Comparison of ENCODE assay signal across 29 cellular contexts in genomic region chr3:173109143-173109542, GRCh38. TPM values are rescaled to one million over a fixed set of nuclear protein-coding genes. Genes with fewer than 3 reads are reported as not detected.
DNase-seq lines count a peak whose midpoint lies in the region; FAIRE-seq and TF ChIP-seq lines count a peak whose summit lies in the region.
"Had no signal": no experiment of that assay in that cellular context is flagged by ENCODE, and none has a peak within 500 bp of the region (broad histone marks: within the 10 kb centered on the region; RNA-seq: fewer than 3 reads in every experiment).

No MANE protein-coding gene starts in this region.

- no peak overlapping the region for H3K27ac Mint-ChIP-seq in astrocyte (ENCODE audit: unreplicated experiment)
- H3K27ac Mint-ChIP-seq: dendritic cell treated with granulocyte-macrophage colony-stimulating factor and Interleukin-4, amounts not matched to agents 40 ng/mL and 50 ng/mL, for 4 days; naive B cell; T-helper 17 cell had no signal

- peak overlapping the region; percentile 31 for H3K4me2 ChIP-seq in astrocyte (ENCODE audit: low read length)
- H3K4me2 ChIP-seq: hepatocyte had no signal

- H3K4me1 Mint-ChIP-seq in astrocyte (ENCODE audit: low read depth, unreplicated experiment): peaks cover 8% of the 10 kb centered on the region
- H3K4me1 Mint-ChIP-seq: naive B cell, T-helper 17 cell had no signal

- TF ChIP-seq CTCF in NB4 (IDR thresholded peaks at IDR 0.05; ENCODE audit: low read depth, low read length): no peak
- no peak for TF ChIP-seq CTCF in astrocyte (IDR thresholded peaks at IDR 0.05; ENCODE audit: insufficient read depth, low read depth, low read length)

- H3K27ac ChIP-seq in astrocyte (ENCODE audit: low read depth, low read length): no peak overlapping the region
- H3K27ac ChIP-seq: cardiac muscle cell, hepatocyte, sigmoid colon, tibial artery, WERI-Rb-1 had no signal

- no peaks in the 10 kb centered on the region for H3K27me3 ChIP-seq in astrocyte (ENCODE audit: insufficient read depth, low read length)
- H3K27me3 ChIP-seq: BE2C, cardiac muscle cell, hepatocyte, sigmoid colon, tibial artery had no signal

- no peaks in the 10 kb centered on the region for H3K27me3 Mint-ChIP-seq in astrocyte (ENCODE audit: low read depth, unreplicated experiment)
- H3K27me3 Mint-ChIP-seq: dendritic cell treated with granulocyte-macrophage colony-stimulating factor and Interleukin-4, amounts not matched to agents 40 ng/mL and 50 ng/mL, for 4 days; naive B cell; T-helper 17 cell had no signal

- DNase-seq in NB4 (ENCODE audit: low read depth) (peak; percentile 13), astrocyte (ENCODE audit: low read depth) (peak; percentile 31), medulla oblongata (ENCODE audit: extremely low spot score) (peak; percentile 42), erythroblast (lab: John Stamatoyannopoulos, UW) (no peak), SKM-1 (lab: John Stamatoyannopoulos, UW; ENCODE audit: unreplicated experiment) (no peak)
- DNase-seq in effector CD8-positive, alpha-beta T cell (lab: John Stamatoyannopoulos, UW): no peak
- DNase-seq in central memory CD4-positive, alpha-beta T cell: no peak
- DNase-seq: activated CD8-positive, alpha-beta memory T cell treated with anti-CD3 and anti-CD28 coated beads, Interleukin-2, amount 50 U/mL, for 48 hours; activated effector memory CD4-positive, alpha-beta T cell treated with anti-CD3 and anti-CD28 coated beads, Interleukin-2, amount 50 U/mL, for 16 hours; BE2C; kidney; naive B cell; NCI-H1105; NCI-H2107; NCI-H526; SHP77; sigmoid colon; stimulated activated naive CD4-positive, alpha-beta T cell treated with Interleukin-2 at 50 U/mL for 16 hours; T-helper 17 cell; tibial artery; WERI-Rb-1 had no signal

- no peak overlapping the region for H3K9ac ChIP-seq in astrocyte (ENCODE audit: low read length)

- H2AFZ ChIP-seq in astrocyte (ENCODE audit: low read depth, low read length): peak overlapping the region; percentile 59
- H2AFZ ChIP-seq: hepatocyte had no signal

- no peaks in the 10 kb centered on the region for H3K4me1 ChIP-seq in astrocyte (ENCODE audit: insufficient read depth, low read length)
- H3K4me1 ChIP-seq: BE2C, sigmoid colon had no signal

- no peak overlapping the region for H3K4me3 Mint-ChIP-seq in astrocyte (ENCODE audit: unreplicated experiment)
- H3K4me3 Mint-ChIP-seq: dendritic cell treated with granulocyte-macrophage colony-stimulating factor and Interleukin-4, amounts not matched to agents 40 ng/mL and 50 ng/mL, for 4 days; naive B cell; T-helper 17 cell had no signal

- H3K4me3 ChIP-seq in NB4 (ENCODE audit: low read depth, low read length) (no peak overlapping the region), astrocyte (ENCODE audit: insufficient read depth, low read depth, low read length) (no peak overlapping the region)
- H3K4me3 ChIP-seq: cardiac muscle cell, hepatocyte, lung, sigmoid colon, tibial artery had no signal

- H3K36me3 Mint-ChIP-seq in astrocyte (ENCODE audit: low read depth, unreplicated experiment): no peaks in the 10 kb centered on the region
- H3K36me3 Mint-ChIP-seq: naive B cell had no signal

- peaks cover 2% of the 10 kb centered on the region for H3K9me3 Mint-ChIP-seq in astrocyte (ENCODE audit: unreplicated experiment)

- TF ChIP-seq POLR2A in NB4 (IDR thresholded peaks at IDR 0.05; ENCODE audit: extremely low read depth, insufficient read length): no peak
- no peak for TF ChIP-seq POLR2A in erythroblast (IDR thresholded peaks at IDR 0.05; ENCODE audit: low read length)

- no peaks in the 10 kb centered on the region for H3K79me2 ChIP-seq in astrocyte (ENCODE audit: insufficient read depth, low read length)
- H3K79me2 ChIP-seq: hepatocyte had no signal

- no peak for FAIRE-seq in astrocyte (lab: Jason Lieb, UNC)

- no peaks in the 10 kb centered on the region for H4K20me1 ChIP-seq in astrocyte (ENCODE audit: insufficient read depth, low read length)

- no peaks in the 10 kb centered on the region for H3K36me3 ChIP-seq in astrocyte (ENCODE audit: insufficient read depth, low read length)
- H3K36me3 ChIP-seq: BE2C, cardiac muscle cell, sigmoid colon, tibial artery, WERI-Rb-1 had no signal

- no peaks in the 10 kb centered on the region for H3K9me3 ChIP-seq in astrocyte (ENCODE audit: insufficient read depth, low read depth, low read length)
- H3K9me3 ChIP-seq: BE2C, sigmoid colon had no signal

RNA-seq across cellular contexts. Expression of gene SPATA16, which starts 31.9 kb away (rescaled TPM):
- total RNA-seq in astrocyte: not detected in 2 replicates
- total RNA-seq: cardiac muscle cell, fibroblast of villous mesenchyme, hepatocyte, kidney, LHCN-M2, lung, OCI-LY7, posterior vena cava, sigmoid colon, T-helper 17 cell had no signal

Comparison
In these comparisons a context has a peak if more than half of its experiments do, and no peak if none do; other contexts are left out.
1. DNase-seq: peak in NB4 (single experiment), astrocyte (single experiment) and medulla oblongata (single experiment); none in erythroblast (0 of 2), effector CD8-positive, alpha-beta T cell (single experiment), SKM-1 (single experiment) and central memory CD4-positive, alpha-beta T cell (single experiment).